ENCODE assay signal across 8 cellular contexts in genomic region chr2:105744909-105745853, GRCh38. TPM values are rescaled to one million over a fixed set of nuclear protein-coding genes. Genes with fewer than 3 reads are reported as not detected.
A peak's percentile ranks its signal among the peaks of the same experiment; 100 is the strongest.
DNase-seq lines count a peak whose midpoint lies in the region; ATAC-seq and TF ChIP-seq lines count a peak whose summit lies in the region.

NCK2 (plus strand) TSS chr2:105744912; CDS start chr2:105855064, 110,152 bp downstream.

- no peaks in the 10 kb centered on the region for H3K36me3 ChIP-seq in CD8-positive, alpha-beta memory T cell (ENCODE audit: insufficient read depth, low read length)
- H3K36me3 ChIP-seq in colonic mucosa (no peaks in the 10 kb centered on the region), stomach (no peaks in the 10 kb centered on the region)

- TF ChIP-seq CTCF in colonic mucosa (IDR thresholded peaks at IDR 0.05) (no peak), stomach (IDR thresholded peaks at IDR 0.05) (no peak)

- no peaks in the 10 kb centered on the region for H3K9me3 Mint-ChIP-seq in CD8-positive, alpha-beta memory T cell

- H3K27ac Mint-ChIP-seq in CD8-positive, alpha-beta memory T cell: peak within 1 kb of the TSS; percentile 92 to 100 (median 97)

- no peak for TF ChIP-seq EP300 in stomach (IDR thresholded peaks at IDR 0.05)

- TF ChIP-seq POLR2A in stomach (IDR thresholded peaks at IDR 0.05): no peak

- peaks cover 0 to 2% of the 10 kb centered on the region in 2 donors for H3K27me3 Mint-ChIP-seq in CD8-positive, alpha-beta memory T cell

- peaks cover 78 to 81% (median 80%) of the 10 kb centered on the region in 3 donors for H3K4me1 Mint-ChIP-seq in CD8-positive, alpha-beta memory T cell

- H3K9me3 ChIP-seq in CD8-positive, alpha-beta memory T cell (ENCODE audit: low read length): no peaks in the 10 kb centered on the region
- H3K9me3 ChIP-seq in colonic mucosa (no peaks in the 10 kb centered on the region), stomach (no peaks in the 10 kb centered on the region)

- peaks cover 73% of the 10 kb centered on the region for H3K4me1 ChIP-seq in CD8-positive, alpha-beta memory T cell (ENCODE audit: insufficient read depth, low read length)
- H3K4me1 ChIP-seq in colonic mucosa (no peaks in the 10 kb centered on the region), stomach (peaks cover 30 to 54% (median 44%) of the 10 kb centered on the region in 4 donors)

- peak within 1 kb of the TSS; percentile 88 to 99 (median 97) for H3K4me3 Mint-ChIP-seq in CD8-positive, alpha-beta memory T cell

- 0 to 1% (median 0%) methylated on average over 26 to 111 of the region's 119 CpGs for WGBS in stomach, 5 donors

- peak within 1 kb of the TSS; percentile 81 for H3K27ac ChIP-seq in CD8-positive, alpha-beta memory T cell (ENCODE audit: low read depth, low read length)
- peak within 1 kb of the TSS; percentile 86 for H3K27ac ChIP-seq in colonic mucosa
- peak within 1 kb of the TSS; percentile 93 to 97 (median 94) for H3K27ac ChIP-seq in stomach

- POLR2A ChIA-PET in CD8-positive, alpha-beta memory T cell (lab: Charles Lee): interaction anchor here (0.8 to 2.5 kb wide), 6 partner anchors 11 to 393 kb away, joined by 3 to 18 read pairs (median 4); no protein-coding TSS in a partner anchor

- no peaks in the 10 kb centered on the region for H3K27me3 ChIP-seq in CD8-positive, alpha-beta memory T cell (ENCODE audit: insufficient read depth, low read length, poor library complexity, severe bottlenecking)
- H3K27me3 ChIP-seq in colonic mucosa (no peaks in the 10 kb centered on the region), stomach (no peaks in the 10 kb centered on the region)

- intact Hi-C loops in colonic mucosa (cut with DNase I): loop anchor here (10.0 kb wide), 1 partner anchor 170 kb away; no protein-coding TSS in a partner anchor
- intact Hi-C loops in stomach (cut with DNase I; ENCODE audit: low total_unique reads): loop anchor here (10.0 kb wide), 1 partner anchor 170 kb away; no protein-coding TSS in a partner anchor

- peak within 1 kb of the TSS; percentile 95 to 98 for H3K9ac ChIP-seq in colonic mucosa (ENCODE audit: low read depth in 2 of 2, low read length in 2 of 2)

- DNase-seq in CD8-positive, alpha-beta memory T cell: peak in 4 of 5 donors; percentile 17 to 52 (median 32)
- peak; percentile 40 for DNase-seq in colonic mucosa
- DNase-seq in left lobe of liver (ENCODE audit: low spot score): peak; percentile 51
- DNase-seq in stomach: peak; percentile 34

- ATAC-seq in GM19025 (IDR thresholded peaks at IDR 0.05; ENCODE audit: low read depth, unreplicated experiment) (peak; percentile 16), HG03108 (IDR thresholded peaks at IDR 0.05; ENCODE audit: unreplicated experiment) (peak; percentile 7), SK-N-SH treated with all-trans-retinoic acid at 6 μM for 48 hours (peak; percentile 65), left lobe of liver (peak; percentile 44), GM18870 (IDR thresholded peaks at IDR 0.05; ENCODE audit: unreplicated experiment) (no peak)

- CTCF ChIA-PET in CD8-positive, alpha-beta memory T cell (lab: Charles Lee): interaction anchor here (0.7 to 5.4 kb wide), 12 partner anchors 9 to 349 kb away, joined by 3 to 29 read pairs (median 4); no protein-coding TSS in a partner anchor

- peaks cover 2 to 35% (median 9%) of the 10 kb centered on the region in 3 donors for H3K36me3 Mint-ChIP-seq in CD8-positive, alpha-beta memory T cell

- peak within 1 kb of the TSS; percentile 90 for H3K4me3 ChIP-seq in CD8-positive, alpha-beta memory T cell (ENCODE audit: low read length)
- H3K4me3 ChIP-seq in colonic mucosa: peak within 1 kb of the TSS; percentile 90
- peak within 1 kb of the TSS; percentile 82 to 99 (median 94) for H3K4me3 ChIP-seq in stomach

TF ChIP-seq in SK-N-SH treated with all-trans-retinoic acid at 6 μM for 48 hours, 23 proteins besides CTCF, POLR2A, EP300 and RAD21:
- no peak for TF ChIP-seq PPARA (CRISPR knock-in tag; IDR thresholded peaks at IDR 0.05; ENCODE audit: borderline replicate concordance)
- no peak for TF ChIP-seq TCF4 (CRISPR knock-in tag; IDR thresholded peaks at IDR 0.05; ENCODE audit: borderline replicate concordance)
- no peak for TF ChIP-seq RARB (CRISPR knock-in tag; IDR thresholded peaks at IDR 0.05)
- TF ChIP-seq PATZ1 (CRISPR knock-in tag; IDR thresholded peaks at IDR 0.05; ENCODE audit: borderline replicate concordance): no peak
- no peak for TF ChIP-seq OSR1 (CRISPR knock-in tag; IDR thresholded peaks at IDR 0.05)
- no peak for TF ChIP-seq ZNF565 (CRISPR knock-in tag; conservative IDR thresholded peaks at IDR 0.05; ENCODE audit: low read depth)
- TF ChIP-seq ZFP30 (CRISPR knock-in tag; IDR thresholded peaks at IDR 0.05): no peak
- TF ChIP-seq BACH2 (CRISPR knock-in tag; IDR thresholded peaks at IDR 0.05; ENCODE audit: borderline replicate concordance): no peak
- TF ChIP-seq TSHZ2 (CRISPR knock-in tag; IDR thresholded peaks at IDR 0.05): no peak
- TF ChIP-seq ZNF8 (CRISPR knock-in tag; IDR thresholded peaks at IDR 0.05): no peak
- no peak for TF ChIP-seq ZNF70 (CRISPR knock-in tag; IDR thresholded peaks at IDR 0.05)
- no peak for TF ChIP-seq ZC3H10 (CRISPR knock-in tag; IDR thresholded peaks at IDR 0.05)
- no peak for TF ChIP-seq SNAI2 (CRISPR knock-in tag; IDR thresholded peaks at IDR 0.05)
- no peak for TF ChIP-seq ZFP3 (CRISPR knock-in tag; IDR thresholded peaks at IDR 0.05)
- TF ChIP-seq ISL1 (CRISPR knock-in tag; IDR thresholded peaks at IDR 0.05): no peak
- no peak for TF ChIP-seq CSRNP3 (CRISPR knock-in tag; IDR thresholded peaks at IDR 0.05)
- TF ChIP-seq GLIS3 (CRISPR knock-in tag; IDR thresholded peaks at IDR 0.05): no peak
- no peak for TF ChIP-seq ESRRG (CRISPR knock-in tag; IDR thresholded peaks at IDR 0.05)
- no peak for TF ChIP-seq TOX (CRISPR knock-in tag; IDR thresholded peaks at IDR 0.05; ENCODE audit: borderline replicate concordance)

RNA-seq across cellular contexts. Expression of gene NCK2, which starts in this region (rescaled TPM):
- total RNA-seq in CD8-positive, alpha-beta memory T cell: 10 to 100 TPM; 72.4 to 76.1 TPM
- polyA plus RNA-seq in CD8-positive, alpha-beta memory T cell: 77.9 TPM
- total RNA-seq in colonic mucosa (10 to 100 TPM; 51.3 to 67.5 TPM), left lobe of liver (6.3 TPM), stomach (10 to 100 TPM; 27.0 to 88.9 (median 40.3) TPM)
- 10 to 100 TPM; 23.1 to 61.6 (median 45.5) TPM for polyA plus RNA-seq in stomach
